In genomic region chr2:87972385-87972784, GRCh38 we compare ENCODE assay signal across 7 cellular contexts. TPM values are rescaled to one million over a fixed set of nuclear protein-coding genes. Genes with fewer than 3 reads are reported as not detected.
"Had no signal": no experiment of that assay in that cellular context is flagged by ENCODE, and none has a peak within 500 bp of the region (broad histone marks: within the 10 kb centered on the region; RNA-seq: fewer than 3 reads in every experiment).

No MANE protein-coding gene starts in this region.

RNA-seq across cellular contexts. Expression of gene RNU2-63P, which starts 44.0 kb away (rescaled TPM):
- total RNA-seq: ascending aorta, breast epithelium, cardiac septum, M059J, Right ventricle myocardium inferior, SK-MEL-5 had no signal
- polyA plus RNA-seq: adipose tissue had no signal
